Comparison of ENCODE assay signal across 23 cellular contexts in the genomic region with DNA sequence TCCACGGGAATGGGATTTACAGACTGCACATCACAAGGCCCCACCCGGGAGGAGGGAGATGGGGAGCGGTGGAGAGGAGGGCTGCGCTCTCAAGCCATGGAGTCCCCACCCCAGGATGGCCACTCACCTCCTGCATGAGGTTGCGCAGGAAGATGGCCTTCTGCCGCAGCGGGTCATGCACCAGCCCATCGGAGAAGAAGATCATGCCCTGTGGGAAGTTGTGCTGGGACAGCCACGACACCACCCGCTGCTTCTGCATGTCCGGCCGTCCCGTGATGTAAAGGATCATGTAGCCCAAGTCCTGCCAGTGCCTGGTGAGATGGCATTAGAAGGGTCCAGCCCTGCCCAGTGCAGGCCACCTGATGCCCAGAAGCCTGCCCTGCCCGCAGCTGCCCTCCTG. TPM values are rescaled to one million over a fixed set of nuclear protein-coding genes. Genes with fewer than 3 reads are reported as not detected.
DNase-seq lines count a peak whose midpoint lies in the region; ATAC-seq, FAIRE-seq and TF ChIP-seq lines count a peak whose summit lies in the region.
"Had no signal": no experiment of that assay in that cellular context is flagged by ENCODE, and none has a peak within 500 bp of the region (broad histone marks: within the 10 kb centered on the region; RNA-seq: fewer than 3 reads in every experiment).

No MANE protein-coding gene starts in this region.

- H3K27me3 Mint-ChIP-seq in T-helper 17 cell (peaks cover 14% of the 10 kb centered on the region), neural progenitor cell (ENCODE audit: insufficient read depth, low read depth) (peaks cover 15% of the 10 kb centered on the region)
- H3K27me3 Mint-ChIP-seq in activated naive CD4-positive, alpha-beta T cell treated with anti-CD3 and anti-CD28 coated beads for 36 hours (ENCODE audit: low read depth), result no peaks in the 10 kb centered on the region

- H2AFZ ChIP-seq in H1 (ENCODE audit: low read length) (0 out of 2 replicates have a peak overlapping the region, but pooled peaks have one; percentile 16), neural progenitor cell (replicated peaks) (no peak overlapping the region), osteoblast (ENCODE audit: low read length) (no peak overlapping the region)

- H4K20me1 ChIP-seq in H1 (replicated peaks in 1 of 2; ENCODE audit: control insufficient read depth in 1 of 2, insufficient read depth in 2 of 2, low read length in 2 of 2) (no peaks in the 10 kb centered on the region), neural progenitor cell (ENCODE audit: low read depth) (no peaks in the 10 kb centered on the region), osteoblast (ENCODE audit: insufficient read depth, low read length) (no peaks in the 10 kb centered on the region)
- H4K20me1 ChIP-seq: BLaER1 treated with 17β-estradiol and CSF1 and Interleukin-3, amounts not matched to agents 10 nM and 100 nM had no signal

- peak overlapping the region; percentile 97; the same call in 1 of the 2 replicates for H2BK12ac ChIP-seq in H1 (ENCODE audit: low read depth, low read length)

- DNase-seq in Right ventricle myocardium superior, result peak; percentile 26
- no peak for DNase-seq in right atrium auricular region (ENCODE audit: low spot score)
- no peak for DNase-seq in T-helper 17 cell
- DNase-seq in H1 (ENCODE audit: low read depth in 1 of 2, low spot score in 2 of 2), result no peak
- no peak for DNase-seq in neural progenitor cell (ENCODE audit: low spot score)
- DNase-seq in activated naive CD4-positive, alpha-beta T cell treated with anti-CD3 and anti-CD28 coated beads for 36 hours, result no peak
- DNase-seq in osteoblast (ENCODE audit: insufficient read length, low spot score, missing footprints), result no peak
- no peak for DNase-seq in RKO (ENCODE audit: low spot score)
- DNase-seq: 8988T; Calu3; CD8-positive, alpha-beta T cell; GOT3; Kasumi-1; NCI-H1694 treated with DMSO at 0.1 percent for 48 hours; NCI-H446; NCI-H526; SHP77 treated with DMSO at 0.1 percent for 48 hours had no signal

- H3K4me3 ChIP-seq in right atrium auricular region (no peak overlapping the region), H1 (ENCODE audit: extremely low read depth in 1 of 4, insufficient read depth in 2 of 4, low read depth in 3 of 4, low read length in 4 of 4) (peak overlapping the region in 2 of 4 experiments; percentile 13 to 14; a peak in 1 of 8 replicates), neural progenitor cell (peak overlapping the region; percentile 7), osteoblast (ENCODE audit: insufficient read depth, low read length) (no peak overlapping the region)
- H3K4me3 ChIP-seq: BLaER1 treated with 17β-estradiol and CSF1 and Interleukin-3, amounts not matched to agents 10 nM and 100 nM had no signal

- TF ChIP-seq CTCF in right atrium auricular region (IDR thresholded peaks at IDR 0.05) (no peak), H1 (IDR thresholded peaks at IDR 0.05; ENCODE audit: control extremely low read depth in 1 of 3, insufficient read depth in 1 of 3, low read depth in 1 of 3, low read length in 3 of 3) (no peak), neural progenitor cell (IDR thresholded peaks at IDR 0.05) (no peak), osteoblast (IDR thresholded peaks at IDR 0.05; ENCODE audit: extremely low read depth, low read depth, low read length) (no peak)

- H3K18ac ChIP-seq in H1 (ENCODE audit: extremely low read depth, low read length), result peak overlapping the region; percentile 95

- H3K9ac ChIP-seq in H1 (replicated peaks in 1 of 4; ENCODE audit: extremely low read depth in 1 of 4, low read depth in 3 of 4, low read length in 3 of 4) (no peak overlapping the region), neural progenitor cell (no peak overlapping the region)
- H3K9ac ChIP-seq: BLaER1 treated with 17β-estradiol and CSF1 and Interleukin-3, amounts not matched to agents 10 nM and 100 nM had no signal

- H3K4me3 Mint-ChIP-seq in T-helper 17 cell, result no peak overlapping the region
- H3K4me3 Mint-ChIP-seq in neural progenitor cell, result peak overlapping the region; percentile 67
- H3K4me3 Mint-ChIP-seq in activated naive CD4-positive, alpha-beta T cell treated with anti-CD3 and anti-CD28 coated beads for 36 hours, result no peak overlapping the region
- H3K4me3 Mint-ChIP-seq: CD8-positive, alpha-beta T cell had no signal

- no peaks in the 10 kb centered on the region for H3K9me3 Mint-ChIP-seq in neural progenitor cell
- no peaks in the 10 kb centered on the region for H3K9me3 Mint-ChIP-seq in activated naive CD4-positive, alpha-beta T cell treated with anti-CD3 and anti-CD28 coated beads for 36 hours
- H3K9me3 Mint-ChIP-seq: CD8-positive, alpha-beta T cell had no signal

- peak overlapping the region; percentile 66; the same call in 1 of the 2 replicates for H2BK5ac ChIP-seq in H1 (ENCODE audit: low read depth, low read length)

- no peaks in the 10 kb centered on the region for H3K79me2 ChIP-seq in H1 (ENCODE audit: control insufficient read depth in 1 of 2, insufficient read depth in 2 of 2, low read length in 2 of 2)
- H3K79me2 ChIP-seq in neural progenitor cell (ENCODE audit: low read depth), result no peaks in the 10 kb centered on the region
- no peaks in the 10 kb centered on the region for H3K79me2 ChIP-seq in osteoblast (ENCODE audit: insufficient read depth, low read length)

- H3K4ac ChIP-seq in H1 (replicated peaks; ENCODE audit: insufficient read length, low read depth, low read length), result peak overlapping the region; percentile 51

- H3K79me1 ChIP-seq in H1 (ENCODE audit: low read depth, low read length), result no peaks in the 10 kb centered on the region

- no peaks in the 10 kb centered on the region for H3K36me3 ChIP-seq in right atrium auricular region
- H3K36me3 ChIP-seq in H1 (ENCODE audit: control insufficient read depth in 2 of 4, insufficient read depth in 4 of 4, low read length in 3 of 4), result no peaks in the 10 kb centered on the region
- no peaks in the 10 kb centered on the region for H3K36me3 ChIP-seq in neural progenitor cell
- H3K36me3 ChIP-seq in osteoblast (ENCODE audit: insufficient read depth, low read length), result no peaks in the 10 kb centered on the region
- H3K36me3 ChIP-seq: BLaER1 treated with 17β-estradiol and CSF1 and Interleukin-3, amounts not matched to agents 10 nM and 100 nM had no signal

- CTCF ChIA-PET in H1 (lab: Charles Lee; ENCODE audit: partially characterized antibody), result interaction anchor here (1.1 to 8.3 kb wide), 4 partner anchors 12 to 91 kb away, joined by 3 to 68 read pairs (median 3); no protein-coding TSS in a partner anchor
- CTCF ChIA-PET in activated naive CD4-positive, alpha-beta T cell treated with anti-CD3 and anti-CD28 coated beads for 36 hours (lab: Charles Lee), result interaction anchor here (1.3 kb wide), 1 partner anchor 11 kb away, joined by 4 read pairs; no protein-coding TSS in a partner anchor

- H3K56ac ChIP-seq in H1 (replicated peaks; ENCODE audit: insufficient read length, low read depth, low read length), result no peak overlapping the region

- POLR2A ChIA-PET in H1 (lab: Charles Lee; ENCODE audit: partially characterized antibody), result interaction anchor here (1.2 to 7.4 kb wide), 3 partner anchors 10 to 16 kb away, joined by 3 to 34 read pairs (median 6); a partner anchor contains a TSS

- H2BK120ac ChIP-seq in H1 (replicated peaks; ENCODE audit: low read depth, low read length), result peak overlapping the region; percentile 31

- peak overlapping the region; percentile 75 for H3K27ac Mint-ChIP-seq in T-helper 17 cell
- H3K27ac Mint-ChIP-seq in neural progenitor cell, result peak overlapping the region; percentile 95
- H3K27ac Mint-ChIP-seq in activated naive CD4-positive, alpha-beta T cell treated with anti-CD3 and anti-CD28 coated beads for 36 hours, result no peak overlapping the region
- H3K27ac Mint-ChIP-seq: CD8-positive, alpha-beta T cell had no signal

- ATAC-seq in Right ventricle myocardium superior (ENCODE audit: poor library complexity) (no peak), T-helper 17 cell (no peak)
- ATAC-seq: CD8-positive, alpha-beta T cell had no signal

- H3K14ac ChIP-seq in H1 (ENCODE audit: insufficient read length), result no peak overlapping the region

- H3K4me1 Mint-ChIP-seq in T-helper 17 cell (peaks cover 17% of the 10 kb centered on the region), neural progenitor cell (peaks cover 48% of the 10 kb centered on the region)
- peaks cover 13% of the 10 kb centered on the region for H3K4me1 Mint-ChIP-seq in activated naive CD4-positive, alpha-beta T cell treated with anti-CD3 and anti-CD28 coated beads for 36 hours (ENCODE audit: low read depth)

- peaks cover 26% of the 10 kb centered on the region for H3F3A ChIP-seq in neural progenitor cell (ENCODE audit: low read depth)

- H2AK5ac ChIP-seq in H1 (ENCODE audit: low read depth, low read length), result peak overlapping the region; percentile 25; the same call in 1 of the 2 replicates

- TF ChIP-seq RAD21 in H1 (IDR thresholded peaks at IDR 0.05 in 1 of 2, conservative IDR thresholded peaks at IDR 0.05 in 1 of 2; ENCODE audit: low read depth in 2 of 2, low read length in 2 of 2), result no peak

- H3K27me3 ChIP-seq in right atrium auricular region (no peaks in the 10 kb centered on the region), H1 (replicated peaks in 1 of 4; ENCODE audit: control insufficient read depth in 3 of 4, extremely low read depth in 1 of 4, insufficient read depth in 3 of 4, low read length in 3 of 4) (no peaks in the 10 kb centered on the region; a peak in 2 of 7 replicates), neural progenitor cell (no peaks in the 10 kb centered on the region), osteoblast (ENCODE audit: insufficient read depth, low read length) (no peaks in the 10 kb centered on the region)

- H3K27ac ChIP-seq in right atrium auricular region (no peak overlapping the region), H1 (ENCODE audit: low read depth, low read length) (no peak overlapping the region), neural progenitor cell (no peak overlapping the region), osteoblast (ENCODE audit: low read depth, low read length) (no peak overlapping the region)
- H3K27ac ChIP-seq: BLaER1 treated with 17β-estradiol and CSF1 and Interleukin-3, amounts not matched to agents 10 nM and 100 nM had no signal

- H3K4me1 ChIP-seq in right atrium auricular region (no peaks in the 10 kb centered on the region), H1 (replicated peaks in 1 of 4; ENCODE audit: control insufficient read depth in 3 of 4, insufficient read depth in 4 of 4, low read length in 3 of 4) (peaks cover 4 to 33% (median 22%) of the 10 kb centered on the region in 4 experiments), neural progenitor cell (peaks cover 42% of the 10 kb centered on the region), osteoblast (ENCODE audit: insufficient read depth, low read length) (peaks cover 10% of the 10 kb centered on the region)

- FAIRE-seq in H1 (lab: Jason Lieb, UNC), result no peak
- FAIRE-seq: G401.6, GM12892, RCC 7860 had no signal

- no peak overlapping the region; the same call in 1 of the 2 replicates for H4K8ac ChIP-seq in H1 (ENCODE audit: extremely low read depth, insufficient read depth, low read length)

- WGBS in H1 (ENCODE audit: extremely low coverage in 1 of 2, insufficient coverage in 1 of 2, insufficient read length in 1 of 2, insufficient replicate concordance in 2 of 2, low coverage in 1 of 2, low lambda C conversion rate in 2 of 2, missing lambda C conversion rate in 1 of 2), 2 experiments, result 86% methylated on average over 13 of the region's 14 CpGs; no CpG with 5 or more reads in 1 of the 2 experiments

- H3K36me3 Mint-ChIP-seq in T-helper 17 cell (ENCODE audit: low read depth) (peaks cover 6% of the 10 kb centered on the region), neural progenitor cell (no peaks in the 10 kb centered on the region)
- H3K36me3 Mint-ChIP-seq in activated naive CD4-positive, alpha-beta T cell treated with anti-CD3 and anti-CD28 coated beads for 36 hours (ENCODE audit: low read depth), result no peaks in the 10 kb centered on the region
- H3K36me3 Mint-ChIP-seq: CD8-positive, alpha-beta T cell had no signal

- peak overlapping the region; percentile 75 for H2BK20ac ChIP-seq in H1 (ENCODE audit: low read length)

- no peak for TF ChIP-seq EP300 in H1 (IDR thresholded peaks at IDR 0.05; ENCODE audit: borderline replicate concordance in 1 of 2, low read depth in 2 of 2, low read length in 2 of 2)

- no peak overlapping the region for H3K23ac ChIP-seq in H1 (ENCODE audit: insufficient read length)

- intact Hi-C loops in Right ventricle myocardium superior (cut with DNase I), result no loop called here
- intact Hi-C loops in activated naive CD4-positive, alpha-beta T cell treated with anti-CD3 and anti-CD28 coated beads for 36 hours (cut with micrococcal nuclease), result no loop called here

- H3K9me3 ChIP-seq in right atrium auricular region (no peaks in the 10 kb centered on the region), T-helper 17 cell (ENCODE audit: control insufficient read depth, low read length, poor library complexity, severe bottlenecking) (no peaks in the 10 kb centered on the region), H1 (ENCODE audit: insufficient read depth in 2 of 2, low read depth in 1 of 2, low read length in 1 of 2) (no peaks in the 10 kb centered on the region), neural progenitor cell (ENCODE audit: low read depth) (no peaks in the 10 kb centered on the region), osteoblast (ENCODE audit: low read depth, low read length) (no peaks in the 10 kb centered on the region)
- H3K9me3 ChIP-seq: BLaER1 treated with 17β-estradiol and CSF1 and Interleukin-3, amounts not matched to agents 10 nM and 100 nM had no signal

- H2BK15ac ChIP-seq in H1 (ENCODE audit: low read length), result peak overlapping the region; percentile 75; the same call in 1 of the 2 replicates

- peak overlapping the region; percentile 84 for H4K91ac ChIP-seq in H1 (replicated peaks; ENCODE audit: insufficient read length, low read length)

- peak overlapping the region; percentile 32 for H4K5ac ChIP-seq in H1 (ENCODE audit: insufficient read length, low read depth, low read length)

- H3K4me2 ChIP-seq in H1 (ENCODE audit: insufficient read depth in 1 of 2, low read depth in 2 of 2, low read length in 2 of 2) (peak overlapping the region; percentile 32 to 50; a peak in 3 of 4 replicates), neural progenitor cell (peak overlapping the region; percentile 64), osteoblast (ENCODE audit: insufficient read depth, low read length) (no peak overlapping the region)

- no peak for TF ChIP-seq POLR2A in H1 (IDR thresholded peaks at IDR 0.05; ENCODE audit: control extremely low read depth in 1 of 2, low read depth in 2 of 2, low read length in 2 of 2)

- H3K23me2 ChIP-seq in H1 (ENCODE audit: low read depth, low read length), result no peaks in the 10 kb centered on the region

RNA-seq across cellular contexts. Expression of a gene that starts 17.0 kb away (rescaled TPM):
- total RNA-seq in Right ventricle myocardium superior (0.59 TPM), right atrium auricular region (under 1 TPM in 1 of 2 donors, not detected in 1; 0.93 TPM), T-helper 17 cell (not detected), neural progenitor cell (ENCODE audit: low replicate concordance) (71.3 and 151 TPM in 2 replicates), osteoblast (3.5 and 5.1 TPM in 2 replicates)
- 133 and 143 TPM in 2 replicates for total RNA-seq in H1 (2021; fragmentation: NEBNext Ultra II Directional; extraction: Animal tissue kit (Norgen Biotek cat#: 25700))
- polyA plus RNA-seq in H1 (2011; rRNA removed), result 126 and 148 TPM in 2 replicates
- polyA plus RNA-seq in H1 (2011; cell fraction: cytosol; rRNA removed), result 154 TPM
- 223 TPM for polyA plus RNA-seq in H1 (2011; cell fraction: nucleus; rRNA removed)
- 83.9 to 119 TPM (median 107 TPM) in 4 replicates for polyA plus RNA-seq in H1 (2012, experiment 1 of 2)
- 116 TPM for polyA plus RNA-seq in H1 (2012, experiment 2 of 2)
- 64.4 TPM for polyA plus RNA-seq in H1 (2013, experiment 1 of 2)
- polyA plus RNA-seq in H1 (2013, experiment 2 of 2), result 62.7 TPM
- polyA minus RNA-seq in H1 (2011; rRNA and poly(A)+ RNA removed), result 55.3 and 66.3 TPM in 2 replicates
- polyA minus RNA-seq in H1 (2011; cell fraction: cytosol; rRNA and poly(A)+ RNA removed), result 56.3 TPM
- polyA minus RNA-seq in H1 (2011; cell fraction: nucleus; rRNA and poly(A)+ RNA removed), result 68.8 TPM
- 10 to 100 TPM; 18.1 to 19.0 TPM for total RNA-seq in activated naive CD4-positive, alpha-beta T cell treated with anti-CD3 and anti-CD28 coated beads for 36 hours
- total RNA-seq: CD8-positive, alpha-beta T cell had no signal

RNA-seq across cellular contexts. Expression of a gene that starts 26.3 kb away (rescaled TPM):
- total RNA-seq in Right ventricle myocardium superior (not detected), right atrium auricular region (not detected), T-helper 17 cell (not detected), neural progenitor cell (ENCODE audit: low replicate concordance) (0.37 and 2.3 TPM in 2 replicates), osteoblast (not detected in 2 replicates)
- total RNA-seq in H1 (2021; fragmentation: NEBNext Ultra II Directional; extraction: Animal tissue kit (Norgen Biotek cat#: 25700)), result 0.71 TPM in 1 of 2 replicates, not detected in the other
- 0.56 and 0.89 TPM in 2 replicates for polyA plus RNA-seq in H1 (2011; rRNA removed)
- polyA plus RNA-seq in H1 (2011; cell fraction: cytosol; rRNA removed), result 1.6 TPM
- 0.78 TPM for polyA plus RNA-seq in H1 (2011; cell fraction: nucleus; rRNA removed)
- polyA plus RNA-seq in H1 (2012, experiment 1 of 2), result 0.22 to 0.55 TPM (median 0.40 TPM) in 4 replicates
- polyA plus RNA-seq in H1 (2012, experiment 2 of 2), result 0.09 TPM
- 0.14 TPM for polyA plus RNA-seq in H1 (2013, experiment 1 of 2)
- 0.29 TPM for polyA plus RNA-seq in H1 (2013, experiment 2 of 2)
- polyA minus RNA-seq in H1 (2011; rRNA and poly(A)+ RNA removed), result 0.20 and 0.22 TPM in 2 replicates
- polyA minus RNA-seq in H1 (2011; cell fraction: cytosol; rRNA and poly(A)+ RNA removed), result not detected
- not detected for polyA minus RNA-seq in H1 (2011; cell fraction: nucleus; rRNA and poly(A)+ RNA removed)
- total RNA-seq in activated naive CD4-positive, alpha-beta T cell treated with anti-CD3 and anti-CD28 coated beads for 36 hours, result not detected
- total RNA-seq: Calu3; CD8-positive, alpha-beta T cell; Daoy; MCF 10A had no signal
